9 cellular contexts compared by ENCODE assay signal in the genomic region with DNA sequence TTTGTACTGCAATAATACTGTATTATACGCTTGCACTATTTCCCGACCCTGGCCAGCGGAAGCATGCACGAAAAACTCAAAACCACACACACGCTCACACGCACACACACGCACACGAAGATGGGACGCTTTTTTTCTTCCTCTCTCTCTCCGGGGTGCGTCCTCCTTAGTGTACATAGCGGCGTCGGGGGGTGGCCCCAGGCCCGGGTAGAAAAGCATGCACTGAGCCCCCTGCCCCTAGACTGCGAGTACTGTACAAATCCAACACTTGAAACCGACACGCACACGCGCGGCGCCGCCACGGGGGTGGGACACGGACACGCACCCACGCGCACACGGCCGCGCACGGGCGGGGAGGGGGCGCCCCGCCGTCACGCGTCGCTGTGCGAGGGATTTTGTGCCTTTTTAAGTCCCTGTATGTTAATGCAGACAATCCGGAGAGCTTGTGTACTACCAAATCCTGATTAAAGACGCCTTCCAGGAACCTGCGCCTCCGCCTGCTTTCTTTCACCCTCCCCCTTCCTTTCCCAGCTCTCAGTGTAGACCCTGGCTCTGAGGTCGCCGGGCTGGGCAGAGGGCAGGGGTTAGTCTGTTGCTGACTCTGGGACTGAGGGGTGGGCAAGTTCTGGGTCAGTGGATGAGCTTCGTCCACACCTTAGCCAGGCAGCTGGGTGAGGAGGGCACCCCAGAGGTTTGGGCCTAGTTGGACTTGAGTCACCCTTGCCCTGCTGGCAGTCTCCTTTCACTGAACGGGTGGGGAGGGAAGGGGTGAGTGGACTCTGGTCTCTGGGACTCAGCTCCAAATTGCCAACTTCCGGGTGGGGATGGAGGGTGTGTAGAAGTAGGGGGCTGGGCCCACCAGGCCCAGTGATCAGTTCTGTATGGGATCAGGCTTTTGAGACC. TPM values are rescaled to one million over a fixed set of nuclear protein-coding genes. Genes with fewer than 3 reads are reported as not detected.
DNase-seq lines count a peak whose midpoint lies in the region; ATAC-seq, FAIRE-seq and TF ChIP-seq lines count a peak whose summit lies in the region.
"Had no signal": no experiment of that assay in that cellular context is flagged by ENCODE, and none has a peak within 500 bp of the region (broad histone marks: within the 10 kb centered on the region; RNA-seq: fewer than 3 reads in every experiment).

No MANE protein-coding gene starts in this region.

- BruUV-seq in PC-3 (replicated peaks; lab: Mats Ljungman, UMichigan) = no TSS peak

- H3K9me3 ChIP-seq in BLaER1 treated with 17β-estradiol and CSF1 and Interleukin-3, amounts not matched to agents 10 nM and 100 nM (replicated peaks in 1 of 11) = no peaks in the 10 kb centered on the region
- H3K9me3 ChIP-seq in mucosa of rectum (ENCODE audit: control insufficient read depth in 2 of 2, low read length in 2 of 2) = no peaks in the 10 kb centered on the region
- no peaks in the 10 kb centered on the region for H3K9me3 ChIP-seq in PC-3 (ENCODE audit: low read length)

- no peaks in the 10 kb centered on the region for H3F3A ChIP-seq in PC-3 (ENCODE audit: low read length, unreplicated experiment)

- no peak for TF ChIP-seq CTCF in PC-3 (conservative IDR thresholded peaks at IDR 0.05; ENCODE audit: low read depth, low read length)

- CTCF ChIA-PET in PC-3 (lab: Charles Lee) = no interaction called here

- peaks cover 0 to 7% (median 0%) of the 10 kb centered on the region in 11 experiments; a peak in 3 of 22 replicates for H4K20me1 ChIP-seq in BLaER1 treated with 17β-estradiol and CSF1 and Interleukin-3, amounts not matched to agents 10 nM and 100 nM
- no peaks in the 10 kb centered on the region for H4K20me1 ChIP-seq in PC-3 (ENCODE audit: low read length)

- peak overlapping the region; percentile 50 to 89 (median 84) for H3K4me2 ChIP-seq in BLaER1 treated with 17β-estradiol and CSF1 and Interleukin-3, amounts not matched to agents 10 nM and 100 nM
- H3K4me2 ChIP-seq in PC-3 (ENCODE audit: low read length) = no peak overlapping the region

- no peak for ATAC-seq in PC-3

- H3K79me2 ChIP-seq in PC-3 (ENCODE audit: low read length) = no peaks in the 10 kb centered on the region

- FAIRE-seq in urothelium cell line (lab: Jason Lieb, UNC) = no peak

- H3K9me2 ChIP-seq in PC-3 (replicated peaks; ENCODE audit: low read length) = no peaks in the 10 kb centered on the region

- no peak overlapping the region for H3K27ac ChIP-seq in BLaER1 treated with 17β-estradiol and CSF1 and Interleukin-3, amounts not matched to agents 10 nM and 100 nM
- H3K27ac ChIP-seq in mucosa of rectum (ENCODE audit: low read depth in 2 of 2, low read length in 2 of 2) = peak overlapping the region; percentile 79 to 96
- no peak overlapping the region for H3K27ac ChIP-seq in PC-3 (ENCODE audit: low read length)

- no peak overlapping the region for H2AFZ ChIP-seq in PC-3 (ENCODE audit: low read length)

- peak overlapping the region in 7 of 11 experiments; percentile 15 to 55 (median 37); a peak in 7 of 22 replicates for H3K9ac ChIP-seq in BLaER1 treated with 17β-estradiol and CSF1 and Interleukin-3, amounts not matched to agents 10 nM and 100 nM
- H3K9ac ChIP-seq in mucosa of rectum (ENCODE audit: low read depth in 1 of 2, low read length in 2 of 2) (peak overlapping the region; percentile 55 to 56), PC-3 (ENCODE audit: low read length) (no peak overlapping the region)

- peaks cover 12 to 21% (median 17%) of the 10 kb centered on the region in 10 experiments for H3K4me1 ChIP-seq in BLaER1 treated with 17β-estradiol and CSF1 and Interleukin-3, amounts not matched to agents 10 nM and 100 nM
- H3K4me1 ChIP-seq in mucosa of rectum (ENCODE audit: control insufficient read depth in 2 of 2, insufficient read depth in 2 of 2, low read length in 2 of 2) = peaks cover 42 to 51% of the 10 kb centered on the region in 2 donors
- H3K4me1 ChIP-seq in PC-3 (ENCODE audit: insufficient read depth, low read length) = peaks cover 7% of the 10 kb centered on the region; the same call in 1 of the 2 replicates

- peak; percentile 88 for DNase-seq in NCI-H82 (lab: John Stamatoyannopoulos, UW)
- DNase-seq in amniotic epithelial cell (ENCODE audit: low read depth) = peak; percentile 6
- no peak for DNase-seq in NCI-H146 treated with DMSO at 0.1 percent for 48 hours (lab: John Stamatoyannopoulos, UW; ENCODE audit: unreplicated experiment)
- no peak for DNase-seq in urothelium cell line (ENCODE audit: low spot score)
- no peak for DNase-seq in PC-3
- no peak for DNase-seq in NCI-H345 treated with DMSO at 0.1 percent for 48 hours (lab: John Stamatoyannopoulos, UW; ENCODE audit: unreplicated experiment)
- DNase-seq: NCI-H226 had no signal

- H3K36me3 ChIP-seq in BLaER1 treated with 17β-estradiol and CSF1 and Interleukin-3, amounts not matched to agents 10 nM and 100 nM = no peaks in the 10 kb centered on the region
- H3K36me3 ChIP-seq in mucosa of rectum (ENCODE audit: control insufficient read depth in 2 of 2, insufficient read depth in 2 of 2, low read length in 2 of 2) (no peaks in the 10 kb centered on the region), PC-3 (ENCODE audit: low read depth, low read length) (no peaks in the 10 kb centered on the region)

- POLR2A ChIA-PET in PC-3 (lab: Charles Lee; ENCODE audit: unreplicated experiment) = no interaction called here

- peaks cover 44 to 70% (median 64%) of the 10 kb centered on the region in 11 experiments for H3K27me3 ChIP-seq in BLaER1 treated with 17β-estradiol and CSF1 and Interleukin-3, amounts not matched to agents 10 nM and 100 nM
- H3K27me3 ChIP-seq in mucosa of rectum (ENCODE audit: control insufficient read depth in 2 of 2, insufficient read depth in 2 of 2, low read length in 2 of 2) (no peaks in the 10 kb centered on the region), PC-3 (ENCODE audit: low read length) (peaks cover 17% of the 10 kb centered on the region)

- H3K4me3 ChIP-seq in BLaER1 treated with 17β-estradiol and CSF1 and Interleukin-3, amounts not matched to agents 10 nM and 100 nM = peak overlapping the region; percentile 24 to 60 (median 41); a peak in 19 of 20 replicates
- H3K4me3 ChIP-seq in mucosa of rectum (ENCODE audit: low read length in 2 of 2) (peak overlapping the region in 1 of 2 donors; percentile 50), PC-3 (ENCODE audit: low read length) (no peak overlapping the region)

- intact Hi-C loops in PC-3 (cut with micrococcal nuclease) = no loop called here

RNA-seq across cellular contexts. Expression of gene SLC22A7, which starts 21.6 kb away (rescaled TPM):
- total RNA-seq in PC-3 (2014; rRNA removed) = not detected in 2 replicates

RNA-seq across cellular contexts. Expression of gene CRIP3, which starts 32.2 kb away (rescaled TPM):
- 0.29 TPM in 2 replicates for total RNA-seq in PC-3 (2014; rRNA removed)

RNA-seq across cellular contexts. Expression of gene TTBK1, which starts 33.1 kb away (rescaled TPM):
- not detected in 2 replicates for total RNA-seq in PC-3 (2014; rRNA removed)

RNA-seq across cellular contexts. Expression of gene DNPH1, which starts 47.1 kb away (rescaled TPM):
- total RNA-seq in PC-3 (2014; rRNA removed) = 128 and 176 TPM in 2 replicates

Comparison
In these comparisons a context has a peak if more than half of its experiments do, and no peak if none do; other contexts are left out.
1. H3K27ac ChIP-seq: peak in mucosa of rectum (2 of 2); none in BLaER1 treated with 17β-estradiol and CSF1 and Interleukin-3, amounts not matched to agents 10 nM and 100 nM (0 of 11) and PC-3 (single experiment).
2. DNase-seq: peak in NCI-H82 (single experiment) and amniotic epithelial cell (single experiment); none in NCI-H146 treated with DMSO at 0.1 percent for 48 hours (single experiment), urothelium cell line (single experiment), PC-3 (single experiment) and NCI-H345 treated with DMSO at 0.1 percent for 48 hours (single experiment).